In the genomic region with DNA sequence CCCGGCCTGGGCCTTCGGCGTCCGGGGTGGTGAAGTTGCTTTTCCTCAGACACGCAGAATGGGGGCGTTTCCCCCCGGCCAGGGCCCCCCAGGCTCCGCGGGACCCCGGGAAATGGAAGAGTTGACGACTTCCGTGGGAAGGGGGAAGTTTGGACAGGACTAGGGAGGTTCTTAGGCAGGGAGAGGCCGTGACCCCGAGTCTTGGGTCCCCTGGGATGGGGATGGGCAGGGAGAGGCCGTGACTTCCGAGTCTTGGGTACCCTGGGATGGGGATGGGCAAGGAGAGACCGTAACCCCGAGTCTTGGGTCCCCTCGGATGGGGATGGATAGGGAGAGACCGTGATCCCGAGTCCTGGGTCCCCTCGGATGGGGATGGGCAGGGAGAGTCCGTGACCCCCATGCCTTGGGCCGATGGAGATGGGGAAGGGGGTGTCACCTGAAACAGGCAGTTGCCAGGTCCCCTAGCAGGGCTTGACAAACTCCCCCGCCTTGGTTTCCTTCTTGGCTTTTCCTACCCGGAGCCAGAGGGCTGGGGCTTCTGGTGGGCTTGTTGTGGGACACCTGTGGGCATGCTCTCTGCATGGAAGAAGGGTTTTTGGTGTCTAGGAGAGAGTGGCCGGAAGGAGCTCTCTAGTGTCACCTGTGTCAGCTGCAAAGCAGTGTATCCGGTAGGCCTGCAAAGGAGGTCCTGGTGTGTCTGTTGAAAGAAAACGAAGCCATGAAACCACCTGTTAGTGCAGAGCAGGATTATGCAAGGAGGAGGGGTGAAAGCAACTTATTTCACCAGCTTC, we compare ENCODE assay signal across 9 cellular contexts. TPM values are rescaled to one million over a fixed set of nuclear protein-coding genes. Genes with fewer than 3 reads are reported as not detected.
DNase-seq lines count a peak whose midpoint lies in the region; ATAC-seq and TF ChIP-seq lines count a peak whose summit lies in the region.
"Had no signal": no experiment of that assay in that cellular context is flagged by ENCODE, and none has a peak within 500 bp of the region (broad histone marks: within the 10 kb centered on the region; RNA-seq: fewer than 3 reads in every experiment).

No MANE protein-coding gene starts in this region.

- peaks cover 3% of the 10 kb centered on the region for H3K4me1 ChIP-seq in cardiac muscle cell (ENCODE audit: low read depth)

- TF ChIP-seq CTCF in C4-2B (conservative IDR thresholded peaks at IDR 0.05) (peak; percentile 75), cardiac muscle cell (IDR thresholded peaks at IDR 0.05; ENCODE audit: low read depth, low read length) (peak; percentile 24)

- peak overlapping the region; percentile 79 for H3K4me3 ChIP-seq in cardiac muscle cell

- peak overlapping the region; percentile 92 for H3K27ac ChIP-seq in C4-2B
- H3K27ac ChIP-seq in cardiac muscle cell: peak overlapping the region; percentile 94

- DNase-seq in OCI-M1 (lab: John Stamatoyannopoulos, UW): peak; percentile 79
- DNase-seq in activated effector memory CD4-positive, alpha-beta T cell treated with Interleukin-2 at 50 U/mL for 16 hours: peak; percentile 60
- DNase-seq in cardiac muscle cell (ENCODE audit: low read depth in 1 of 2, low spot score in 1 of 2): peak in 1 of 2 donors; percentile 8
- DNase-seq in sciatic nerve (ENCODE audit: low spot score): no peak
- no peak for DNase-seq in NCI-H187 (lab: John Stamatoyannopoulos, UW)

- H3K36me3 ChIP-seq in cardiac muscle cell: peaks cover 27% of the 10 kb centered on the region

- intact Hi-C loops in sciatic nerve (cut with DNase I): no loop called here

- peak; percentile 62 for ATAC-seq in GM19025 (IDR thresholded peaks at IDR 0.05; ENCODE audit: low read depth, unreplicated experiment)
- peak; percentile 76 for ATAC-seq in HG03159 (IDR thresholded peaks at IDR 0.05; ENCODE audit: unreplicated experiment)
- ATAC-seq in sciatic nerve: peak; percentile 43

- no peaks in the 10 kb centered on the region for H3K9me3 ChIP-seq in cardiac muscle cell (ENCODE audit: low read depth)

- H3K27me3 ChIP-seq in cardiac muscle cell: no peaks in the 10 kb centered on the region

RNA-seq across cellular contexts. Expression of a gene that starts 1.1 kb away (rescaled TPM):
- total RNA-seq in cardiac muscle cell (23.7 and 39.4 TPM in 2 replicates), sciatic nerve (50.6 TPM)
- polyA plus RNA-seq in cardiac muscle cell: 9.0 and 9.6 TPM in 2 replicates

RNA-seq across cellular contexts. Expression of a gene that starts 9.6 kb away (rescaled TPM):
- total RNA-seq in cardiac muscle cell (0.54 TPM in 1 of 2 replicates, not detected in the other), sciatic nerve (5.7 TPM)
- polyA plus RNA-seq in cardiac muscle cell: 0.42 and 0.51 TPM in 2 replicates
- total RNA-seq: activated CD8-positive, alpha-beta memory T cell treated with anti-CD3 and anti-CD28 coated beads for 36 hours had no signal

Comparison
In these comparisons a context has a peak if more than half of its experiments do, and no peak if none do; other contexts are left out.
1. DNase-seq: peak in OCI-M1 (single experiment) and activated effector memory CD4-positive, alpha-beta T cell treated with Interleukin-2 at 50 U/mL for 16 hours (single experiment); none in sciatic nerve (single experiment) and NCI-H187 (0 of 2).
2. Peak in every context shown above with its lines, with median percentiles within 50 percentile points of each other: ATAC-seq.